24 cellular contexts compared by ENCODE assay signal in genomic region chr3:62574499-62574898, GRCh38.
"Had no signal": no experiment of that assay in that cellular context is flagged by ENCODE, and none has a peak within 500 bp of the region (broad histone marks: within the 10 kb centered on the region; RNA-seq: fewer than 3 reads in every experiment).

No MANE protein-coding gene starts in this region.

- H3K27me3 ChIP-seq: ascending aorta, body of pancreas had no signal

- H3K27ac ChIP-seq: ascending aorta, body of pancreas had no signal

- H3K4me1 ChIP-seq: ascending aorta, body of pancreas had no signal

- H3K36me3 ChIP-seq: ascending aorta had no signal

- ATAC-seq: activated CD8-positive, alpha-beta memory T cell treated with anti-CD3 and anti-CD28 coated beads, Interleukin-2, amount 10 ng/mL, durations not matched to agents 7 days and 5 days; body of pancreas; WTC11 had no signal

- H3K4me3 ChIP-seq: ascending aorta, body of pancreas had no signal

- DNase-seq: activated CD4-positive, alpha-beta T cell treated with anti-CD3 and anti-CD28 coated beads for 48 hours; activated CD4-positive, alpha-beta T cell treated with anti-CD3 and anti-CD28 coated beads, Interleukin-2, amount 50 U/mL, for 48 hours; activated CD4-positive, CD25-positive, alpha-beta regulatory T cell treated with anti-CD3 and anti-CD28 coated beads, Interleukin-2, amount 50 U/mL, for 72 hours; activated CD8-positive, alpha-beta memory T cell treated with anti-CD3 and anti-CD28 coated beads, Interleukin-2, amount 10 ng/mL, durations not matched to agents 7 days and 5 days; activated effector memory CD4-positive, alpha-beta T cell treated with Interleukin-2 at 50 U/mL for 16 hours; activated naive CD4-positive, alpha-beta T cell; activated T-cell treated with anti-CD3 and anti-CD28 coated beads, Interleukin-2, amount 50 U/mL, for 24 hours; amniotic stem cell; body of pancreas; IMR-90; Kasumi-1; KBM-7; NCI-H1092; NCI-H1417; NCI-H1694; NCI-H2029; NCI-H2107; NCI-H2171 treated with DMSO at 0.1 percent for 48 hours; NCI-H226; NCI-H526; NCI-H82; Right ventricle myocardium superior had no signal
